Comparison of ENCODE assay signal across 15 cellular contexts in the genomic region with DNA sequence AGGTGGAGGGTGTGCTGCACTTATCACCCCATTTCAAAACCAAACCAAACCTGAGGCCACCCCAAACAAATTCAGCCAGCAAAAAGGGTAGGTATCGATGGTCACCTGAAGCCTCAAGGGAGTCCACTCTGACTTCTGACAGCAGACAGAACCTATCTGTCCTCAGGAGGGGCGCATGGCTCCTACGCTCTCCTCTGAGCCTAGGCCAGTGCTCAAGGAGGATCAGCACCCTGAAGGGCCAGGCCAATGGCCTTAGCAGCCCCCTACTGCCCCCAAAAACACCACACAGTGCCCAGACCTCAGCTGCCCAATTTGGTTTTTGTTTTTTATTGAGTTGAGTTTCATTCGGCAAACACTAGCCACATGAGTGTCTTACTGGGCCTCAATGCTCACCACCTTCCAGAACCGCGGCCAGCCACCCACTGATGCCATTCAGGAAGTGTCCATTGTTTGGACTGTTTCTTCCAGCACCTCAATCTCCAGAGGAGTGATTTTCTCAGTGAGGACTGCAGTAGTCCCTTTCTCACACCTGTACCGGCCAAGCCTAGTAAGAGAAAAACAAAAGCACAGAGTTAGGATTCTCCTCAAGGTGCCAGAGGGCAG.
A peak's percentile ranks its signal among the peaks of the same experiment; 100 is the strongest.
DNase-seq lines count a peak whose midpoint lies in the region; ATAC-seq and TF ChIP-seq lines count a peak whose summit lies in the region.
"Had no signal": no experiment of that assay in that cellular context is flagged by ENCODE, and none has a peak within 500 bp of the region (broad histone marks: within the 10 kb centered on the region; RNA-seq: fewer than 3 reads in every experiment).

No MANE protein-coding gene starts in this region.

- peaks cover 6% of the 10 kb centered on the region for H3K4me1 Mint-ChIP-seq in MCF 10A (ENCODE audit: insufficient read depth, unreplicated experiment)
- peaks cover 6% of the 10 kb centered on the region for H3K4me1 Mint-ChIP-seq in memory B cell
- peaks cover 4 to 14% of the 10 kb centered on the region in 2 donors for H3K4me1 Mint-ChIP-seq in stimulated activated naive B cell treated with anti-CD40 and anti-IgM and Interleukin-4, amounts not matched to agents 10 μg/mL and 1 μg/mL and 100 μg/mL, for 72 hours

- H3K9me3 Mint-ChIP-seq in MCF 10A (ENCODE audit: unreplicated experiment) (no peaks in the 10 kb centered on the region), memory B cell (no peaks in the 10 kb centered on the region)
- H3K9me3 Mint-ChIP-seq in stimulated activated naive B cell treated with anti-CD40 and anti-IgM and Interleukin-4, amounts not matched to agents 10 μg/mL and 1 μg/mL and 100 μg/mL, for 72 hours = no peaks in the 10 kb centered on the region
- H3K9me3 Mint-ChIP-seq: activated naive CD4-positive, alpha-beta T cell treated with anti-CD3 and anti-CD28 coated beads, Interleukin-2, amount 10 ng/mL, durations not matched to agents 7 days and 5 days; dendritic cell treated with granulocyte-macrophage colony-stimulating factor and Interleukin-4, amounts not matched to agents 40 ng/mL and 50 ng/mL, for 4 days had no signal

- CTCF ChIA-PET in MCF 10A (lab: Yijun Ruan, JAX) = no interaction called here

- no peak overlapping the region for H3K4me3 ChIP-seq in breast epithelium
- H3K4me3 ChIP-seq: esophagus muscularis mucosa had no signal

- BruUV-seq in MCF 10A (replicated peaks; lab: Mats Ljungman, UMichigan) = no TSS peak

- TF ChIP-seq CTCF in breast epithelium (IDR thresholded peaks at IDR 0.05) (no peak), MCF 10A (IDR thresholded peaks at IDR 0.05; ENCODE audit: unreplicated experiment) (no peak)

- no peak for DNase-seq in breast epithelium (ENCODE audit: low spot score in 2 of 2)
- no peak for DNase-seq in MCF 10A (ENCODE audit: unreplicated experiment)
- no peak for DNase-seq in memory B cell (ENCODE audit: low spot score in 2 of 2)
- no peak for DNase-seq in stimulated activated naive B cell treated with anti-CD40 and anti-IgM and Interleukin-4, amounts not matched to agents 10 μg/mL and 1 μg/mL and 100 μg/mL, for 72 hours
- no peak for DNase-seq in AML-193 (lab: John Stamatoyannopoulos, UW)
- no peak for DNase-seq in SKM-1 (lab: John Stamatoyannopoulos, UW; ENCODE audit: unreplicated experiment)
- DNase-seq: activated CD4-positive, alpha-beta T cell treated with anti-CD3 and anti-CD28 coated beads, Interleukin-2, amount 50 U/mL, for 1 hour; activated naive CD4-positive, alpha-beta T cell treated with anti-CD3 and anti-CD28 coated beads, Interleukin-2, amount 10 ng/mL, durations not matched to agents 7 days and 5 days; NCI-H187 treated with DMSO at 0.1 percent for 48 hours; NCI-H446; SW 1271 had no signal

- peaks cover 6% of the 10 kb centered on the region for H3K36me3 ChIP-seq in breast epithelium

- intact Hi-C loops in breast epithelium (cut with DNase I; ENCODE audit: low total_unique reads) = no loop called here
- intact Hi-C loops in MCF 10A (cut with micrococcal nuclease) = no loop called here

- ATAC-seq in memory B cell (ENCODE audit: low read depth) (no peak), GM19328 (IDR thresholded peaks at IDR 0.05; ENCODE audit: unreplicated experiment) (no peak)
- ATAC-seq in stimulated activated naive B cell treated with anti-CD40 and anti-IgM and Interleukin-4, amounts not matched to agents 10 μg/mL and 1 μg/mL and 100 μg/mL, for 72 hours (replicated peaks) = no peak

- H3K27ac ChIP-seq in breast epithelium = peak overlapping the region; percentile 76 to 85
- H3K27ac ChIP-seq in angular gyrus (ENCODE audit: low read depth, low read length) = peak overlapping the region; percentile 32

- H3K4me3 Mint-ChIP-seq in MCF 10A (ENCODE audit: unreplicated experiment) = no peak overlapping the region
- no peak overlapping the region for H3K4me3 Mint-ChIP-seq in memory B cell
- no peak overlapping the region for H3K4me3 Mint-ChIP-seq in stimulated activated naive B cell treated with anti-CD40 and anti-IgM and Interleukin-4, amounts not matched to agents 10 μg/mL and 1 μg/mL and 100 μg/mL, for 72 hours
- H3K4me3 Mint-ChIP-seq: activated naive CD4-positive, alpha-beta T cell treated with anti-CD3 and anti-CD28 coated beads, Interleukin-2, amount 10 ng/mL, durations not matched to agents 7 days and 5 days; dendritic cell treated with granulocyte-macrophage colony-stimulating factor and Interleukin-4, amounts not matched to agents 40 ng/mL and 50 ng/mL, for 4 days had no signal

- H3K4me1 ChIP-seq in breast epithelium = no peaks in the 10 kb centered on the region

- no peaks in the 10 kb centered on the region for H3K27me3 Mint-ChIP-seq in MCF 10A (ENCODE audit: insufficient read depth, unreplicated experiment)
- no peaks in the 10 kb centered on the region for H3K27me3 Mint-ChIP-seq in memory B cell
- H3K27me3 Mint-ChIP-seq in stimulated activated naive B cell treated with anti-CD40 and anti-IgM and Interleukin-4, amounts not matched to agents 10 μg/mL and 1 μg/mL and 100 μg/mL, for 72 hours = no peaks in the 10 kb centered on the region
- H3K27me3 Mint-ChIP-seq: activated naive CD4-positive, alpha-beta T cell treated with anti-CD3 and anti-CD28 coated beads, Interleukin-2, amount 10 ng/mL, durations not matched to agents 7 days and 5 days; dendritic cell treated with granulocyte-macrophage colony-stimulating factor and Interleukin-4, amounts not matched to agents 40 ng/mL and 50 ng/mL, for 4 days had no signal

- POLR2A ChIA-PET in MCF 10A (lab: Yijun Ruan, JAX) = no interaction called here

- H3K27ac Mint-ChIP-seq in MCF 10A (ENCODE audit: low read depth, unreplicated experiment) (no peak overlapping the region), memory B cell (peak overlapping the region; percentile 70)
- peak overlapping the region; percentile 60 for H3K27ac Mint-ChIP-seq in stimulated activated naive B cell treated with anti-CD40 and anti-IgM and Interleukin-4, amounts not matched to agents 10 μg/mL and 1 μg/mL and 100 μg/mL, for 72 hours
- H3K27ac Mint-ChIP-seq: activated naive CD4-positive, alpha-beta T cell treated with anti-CD3 and anti-CD28 coated beads, Interleukin-2, amount 10 ng/mL, durations not matched to agents 7 days and 5 days; dendritic cell treated with granulocyte-macrophage colony-stimulating factor and Interleukin-4, amounts not matched to agents 40 ng/mL and 50 ng/mL, for 4 days had no signal

- peaks cover 83% of the 10 kb centered on the region for H3K36me3 Mint-ChIP-seq in MCF 10A (ENCODE audit: insufficient read depth, unreplicated experiment)
- peaks cover 22% of the 10 kb centered on the region for H3K36me3 Mint-ChIP-seq in memory B cell
- peaks cover 32 to 67% of the 10 kb centered on the region in 2 donors for H3K36me3 Mint-ChIP-seq in stimulated activated naive B cell treated with anti-CD40 and anti-IgM and Interleukin-4, amounts not matched to agents 10 μg/mL and 1 μg/mL and 100 μg/mL, for 72 hours

- TF ChIP-seq POLR2A in breast epithelium (IDR thresholded peaks at IDR 0.05) = no peak

- H3K27me3 ChIP-seq in breast epithelium = no peaks in the 10 kb centered on the region
- H3K27me3 ChIP-seq: esophagus muscularis mucosa had no signal

- H3K9me3 ChIP-seq in breast epithelium = no peaks in the 10 kb centered on the region
- H3K9me3 ChIP-seq: esophagus muscularis mucosa had no signal
